Comparison of ENCODE assay signal across 16 cellular contexts in genomic region chr16:13984794-13985193, GRCh38.
DNase-seq lines count a peak whose midpoint lies in the region; ATAC-seq and TF ChIP-seq lines count a peak whose summit lies in the region.
"Had no signal": no experiment of that assay in that cellular context is flagged by ENCODE, and none has a peak within 500 bp of the region (broad histone marks: within the 10 kb centered on the region; RNA-seq: fewer than 3 reads in every experiment).

No MANE protein-coding gene starts in this region.

- no peaks in the 10 kb centered on the region for H3K4me1 ChIP-seq in GM23338 (ENCODE audit: insufficient read depth)
- no peaks in the 10 kb centered on the region for H3K4me1 ChIP-seq in esophagus muscularis mucosa
- no peaks in the 10 kb centered on the region for H3K4me1 ChIP-seq in neural progenitor cell

- no peak overlapping the region for H3K4me2 ChIP-seq in GM23338
- no peak overlapping the region for H3K4me2 ChIP-seq in neural progenitor cell
- H3K4me2 ChIP-seq: BLaER1 treated with 17β-estradiol and CSF1 and Interleukin-3, amounts not matched to agents 10 nM and 100 nM had no signal

- H3K4me3 Mint-ChIP-seq in GM23338 = no peak overlapping the region
- H3K4me3 Mint-ChIP-seq in neural progenitor cell = no peak overlapping the region
- H3K4me3 Mint-ChIP-seq: B cell; CD8-positive, alpha-beta T cell had no signal

- H4K20me1 ChIP-seq in GM23338 (replicated peaks; ENCODE audit: insufficient read depth) (no peaks in the 10 kb centered on the region), neural progenitor cell (ENCODE audit: low read depth) (no peaks in the 10 kb centered on the region)
- H4K20me1 ChIP-seq: BLaER1 treated with 17β-estradiol and CSF1 and Interleukin-3, amounts not matched to agents 10 nM and 100 nM had no signal

- H3K9ac ChIP-seq in neural progenitor cell = no peak overlapping the region
- H3K9ac ChIP-seq: BLaER1 treated with 17β-estradiol and CSF1 and Interleukin-3, amounts not matched to agents 10 nM and 100 nM had no signal

- no peaks in the 10 kb centered on the region for H3K27me3 ChIP-seq in GM23338 (ENCODE audit: insufficient read depth)
- H3K27me3 ChIP-seq in esophagus muscularis mucosa = no peaks in the 10 kb centered on the region
- H3K27me3 ChIP-seq in neural progenitor cell = no peaks in the 10 kb centered on the region
- H3K27me3 ChIP-seq: BLaER1 treated with 17β-estradiol and CSF1 and Interleukin-3, amounts not matched to agents 10 nM and 100 nM had no signal

- no peak for TF ChIP-seq CTCF in GM23338 (conservative IDR thresholded peaks at IDR 0.05; ENCODE audit: low read depth in 2 of 2)
- no peak for TF ChIP-seq CTCF in VCaP (conservative IDR thresholded peaks at IDR 0.05)
- TF ChIP-seq CTCF in esophagus muscularis mucosa (IDR thresholded peaks at IDR 0.05) = no peak
- no peak for TF ChIP-seq CTCF in neural progenitor cell (IDR thresholded peaks at IDR 0.05)

- H2AFZ ChIP-seq in GM23338 (peak overlapping the region; percentile 84), neural progenitor cell (replicated peaks) (no peak overlapping the region)

- no peak for TF ChIP-seq EP300 in esophagus muscularis mucosa (IDR thresholded peaks at IDR 0.05)

- H3K4me3 ChIP-seq in GM23338 (no peak overlapping the region), esophagus muscularis mucosa (no peak overlapping the region), neural progenitor cell (no peak overlapping the region)
- H3K4me3 ChIP-seq: BLaER1 treated with 17β-estradiol and CSF1 and Interleukin-3, amounts not matched to agents 10 nM and 100 nM had no signal

- H3K27me3 Mint-ChIP-seq in GM23338 (ENCODE audit: insufficient read depth, low read depth, poor library complexity) = peaks cover 2% of the 10 kb centered on the region
- H3K27me3 Mint-ChIP-seq in neural progenitor cell (ENCODE audit: insufficient read depth, low read depth) = no peaks in the 10 kb centered on the region
- H3K27me3 Mint-ChIP-seq: B cell had no signal

- H3K9me3 Mint-ChIP-seq in GM23338 (no peaks in the 10 kb centered on the region; the same call in 2 of the 3 replicates), neural progenitor cell (peaks cover 10% of the 10 kb centered on the region)

- H3K36me3 ChIP-seq in GM23338 (ENCODE audit: insufficient read depth) (no peaks in the 10 kb centered on the region), esophagus muscularis mucosa (no peaks in the 10 kb centered on the region), neural progenitor cell (no peaks in the 10 kb centered on the region)
- H3K36me3 ChIP-seq: BLaER1 treated with 17β-estradiol and CSF1 and Interleukin-3, amounts not matched to agents 10 nM and 100 nM had no signal

- no peaks in the 10 kb centered on the region for H3K9me2 ChIP-seq in GM23338 (ENCODE audit: insufficient read depth)

- TF ChIP-seq POLR2A in esophagus muscularis mucosa (IDR thresholded peaks at IDR 0.05; ENCODE audit: low read depth) = no peak

- DNase-seq in GM23338 (ENCODE audit: low spot score) (no peak), esophagus muscularis mucosa (ENCODE audit: extremely low spot score) (peak; percentile 45), neural progenitor cell (ENCODE audit: low spot score) (no peak), DMS53 treated with DMSO at 0.1 percent for 48 hours (lab: John Stamatoyannopoulos, UW; ENCODE audit: unreplicated experiment) (no peak), RKO (ENCODE audit: low spot score) (no peak), superior temporal gyrus (ENCODE audit: extremely low spot score) (no peak), NCI-H82 (lab: John Stamatoyannopoulos, UW) (no peak)
- DNase-seq: CD8-positive, alpha-beta T cell; COR-L47; DMS 273 treated with DMSO at 0.1 percent for 48 hours; DMS53; GF-D8; HCEC 1CT had no signal

- intact Hi-C loops in esophagus muscularis mucosa (cut with DNase I) = no loop called here

- no peak overlapping the region for H3K27ac Mint-ChIP-seq in GM23338
- peak overlapping the region; percentile 21 for H3K27ac Mint-ChIP-seq in neural progenitor cell
- H3K27ac Mint-ChIP-seq: B cell; CD8-positive, alpha-beta T cell had no signal

- H3K79me2 ChIP-seq in GM23338 (replicated peaks; ENCODE audit: insufficient read depth) (no peaks in the 10 kb centered on the region), neural progenitor cell (ENCODE audit: low read depth) (no peaks in the 10 kb centered on the region)

- 88% methylated on average over 8 of the region's 8 CpGs for WGBS in esophagus muscularis mucosa

- H3K9me3 ChIP-seq in esophagus muscularis mucosa (peaks cover 0 to 12% (median 3%) of the 10 kb centered on the region in 4 donors), neural progenitor cell (ENCODE audit: low read depth) (no peaks in the 10 kb centered on the region)

- no peak for ATAC-seq in GM23338
- ATAC-seq: CD8-positive, alpha-beta T cell had no signal

- H3K36me3 Mint-ChIP-seq in GM23338 (ENCODE audit: low read depth) = no peaks in the 10 kb centered on the region
- H3K36me3 Mint-ChIP-seq in neural progenitor cell = no peaks in the 10 kb centered on the region
- H3K36me3 Mint-ChIP-seq: CD8-positive, alpha-beta T cell had no signal

- H3K4me1 Mint-ChIP-seq in GM23338 (no peaks in the 10 kb centered on the region), neural progenitor cell (peaks cover 8% of the 10 kb centered on the region)
- H3K4me1 Mint-ChIP-seq: B cell had no signal

- H3F3A ChIP-seq in GM23338 (replicated peaks; ENCODE audit: low read depth) = no peaks in the 10 kb centered on the region
- no peaks in the 10 kb centered on the region for H3F3A ChIP-seq in neural progenitor cell (ENCODE audit: low read depth)

- H3K27ac ChIP-seq in GM23338 (ENCODE audit: low read depth) = no peak overlapping the region
- H3K27ac ChIP-seq in VCaP = peak overlapping the region; percentile 49
- H3K27ac ChIP-seq in esophagus muscularis mucosa (replicated peaks in 1 of 4) = no peak overlapping the region
- H3K27ac ChIP-seq in neural progenitor cell = no peak overlapping the region
- H3K27ac ChIP-seq: BLaER1 treated with 17β-estradiol and CSF1 and Interleukin-3, amounts not matched to agents 10 nM and 100 nM had no signal

TF ChIP-seq in GM23338, 12 proteins besides CTCF, POLR2A, EP300 and RAD21 (continues in another document):
- TF ChIP-seq EZH2phosphoT487 (IDR thresholded peaks at IDR 0.05; ENCODE audit: unreplicated experiment) = no peak
- no peak for TF ChIP-seq STAT1 (IDR thresholded peaks at IDR 0.05; ENCODE audit: unreplicated experiment)
- TF ChIP-seq ETS1 (IDR thresholded peaks at IDR 0.05) = no peak
- TF ChIP-seq JUNB (IDR thresholded peaks at IDR 0.05; ENCODE audit: unreplicated experiment) = no peak
- TF ChIP-seq POLR2AphosphoS5 (IDR thresholded peaks at IDR 0.05; ENCODE audit: low read depth) = no peak
